Comparison of ENCODE assay signal across 15 cellular contexts in genomic region chr18:25594351-25594750, GRCh38.
DNase-seq lines count a peak whose midpoint lies in the region; ATAC-seq and TF ChIP-seq lines count a peak whose summit lies in the region.
"Had no signal": no experiment of that assay in that cellular context is flagged by ENCODE, and none has a peak within 500 bp of the region (broad histone marks: within the 10 kb centered on the region; RNA-seq: fewer than 3 reads in every experiment).

No MANE protein-coding gene starts in this region.

- H3K9me3 Mint-ChIP-seq in HFFc6 = no peaks in the 10 kb centered on the region
- H3K9me3 Mint-ChIP-seq in activated naive CD4-positive, alpha-beta T cell treated with anti-CD3 and anti-CD28 coated beads for 36 hours = no peaks in the 10 kb centered on the region
- H3K9me3 Mint-ChIP-seq: CD8-positive, alpha-beta T cell; IgD-negative memory B cell had no signal

- H2BK120ac ChIP-seq in trophoblast cell (ENCODE audit: insufficient read depth, low read length, poor library complexity) = no peak overlapping the region

- H3K4ac ChIP-seq in trophoblast cell (ENCODE audit: low read depth, low read length) = no peak overlapping the region

- H3K9ac ChIP-seq in SK-N-SH (no peak overlapping the region), trophoblast cell (ENCODE audit: low read length) (no peak overlapping the region)

- H3K23ac ChIP-seq in trophoblast cell (ENCODE audit: low read length) = no peak overlapping the region

- no peaks in the 10 kb centered on the region for H3K9me2 ChIP-seq in SK-N-SH

- peak in 1 of 2 experiments; percentile 79; a peak in 2 of 4 replicates for TF ChIP-seq EP300 in SK-N-SH (IDR thresholded peaks at IDR 0.05; ENCODE audit: borderline replicate concordance in 1 of 2, low read depth in 1 of 2, low read length in 1 of 2)

- H2AK5ac ChIP-seq in trophoblast cell (ENCODE audit: low read length) = no peak overlapping the region

- CTCF ChIA-PET in SK-N-SH (lab: Yijun Ruan, JAX) = no interaction called here
- CTCF ChIA-PET in activated naive CD4-positive, alpha-beta T cell treated with anti-CD3 and anti-CD28 coated beads for 36 hours (lab: Charles Lee) = no interaction called here

- no peaks in the 10 kb centered on the region for H4K20me1 ChIP-seq in SK-N-SH (ENCODE audit: insufficient read depth)

- no peak overlapping the region for H3K4me2 ChIP-seq in SK-N-SH
- H3K4me2 ChIP-seq in trophoblast cell (ENCODE audit: low read length) = no peak overlapping the region

- H3K27ac Mint-ChIP-seq in HFFc6 = no peak overlapping the region
- no peak overlapping the region for H3K27ac Mint-ChIP-seq in activated naive CD4-positive, alpha-beta T cell treated with anti-CD3 and anti-CD28 coated beads for 36 hours
- H3K27ac Mint-ChIP-seq: CD8-positive, alpha-beta T cell; IgD-negative memory B cell had no signal

- H2BK5ac ChIP-seq in trophoblast cell (ENCODE audit: low read depth, low read length, poor library complexity) = no peak overlapping the region

- H3K4me3 ChIP-seq in SK-N-SH (ENCODE audit: low read depth in 2 of 2, low read length in 1 of 2) (no peak overlapping the region), fibroblast of mammary gland (ENCODE audit: control insufficient read depth, low read depth, low read length) (no peak overlapping the region), trophoblast cell (ENCODE audit: low read depth, low read length) (no peak overlapping the region), WERI-Rb-1 (ENCODE audit: low read depth, low read length) (no peak overlapping the region)

- no peak for ATAC-seq in GM18870 (IDR thresholded peaks at IDR 0.05; ENCODE audit: unreplicated experiment)
- ATAC-seq: CD8-positive, alpha-beta T cell had no signal

- H4K91ac ChIP-seq in trophoblast cell (ENCODE audit: low read depth, low read length) = no peak overlapping the region

- DNase-seq in HFFc6 (peak; percentile 5), SK-N-SH (peak; percentile 16), fibroblast of mammary gland (ENCODE audit: low read depth) (peak; percentile 2), trophoblast cell (peak; percentile 22 to 62), WERI-Rb-1 (no peak)
- no peak for DNase-seq in activated naive CD4-positive, alpha-beta T cell treated with anti-CD3 and anti-CD28 coated beads for 36 hours
- DNase-seq in central memory CD4-positive, alpha-beta T cell = no peak
- DNase-seq: CD8-positive, alpha-beta T cell; H7; NCI-H1048; NCI-H2227 treated with DMSO at 0.1 percent for 48 hours; NCI-H526; OCI-M1 had no signal

- peaks cover 1% of the 10 kb centered on the region; the same call in 1 of the 2 replicates for H3K27me3 Mint-ChIP-seq in HFFc6 (ENCODE audit: insufficient read depth)
- no peaks in the 10 kb centered on the region for H3K27me3 Mint-ChIP-seq in activated naive CD4-positive, alpha-beta T cell treated with anti-CD3 and anti-CD28 coated beads for 36 hours (ENCODE audit: low read depth)

- H3K4me1 ChIP-seq in SK-N-SH (ENCODE audit: control insufficient read depth in 1 of 2, insufficient read depth in 2 of 2, low read depth in 1 of 2, low read length in 1 of 2) = peaks cover 4 to 11% of the 10 kb centered on the region in 2 experiments
- peaks cover 1 to 2% of the 10 kb centered on the region in 2 experiments for H3K4me1 ChIP-seq in trophoblast cell (ENCODE audit: control insufficient read depth in 1 of 2, insufficient read depth in 2 of 2, low read length in 2 of 2)

- H2BK12ac ChIP-seq in trophoblast cell (ENCODE audit: low read length) = no peak overlapping the region

- peaks cover 15% of the 10 kb centered on the region for H3F3A ChIP-seq in SK-N-SH (replicated peaks; ENCODE audit: insufficient read depth)

- H3K36me3 Mint-ChIP-seq in HFFc6 (ENCODE audit: low read depth) = no peaks in the 10 kb centered on the region
- no peaks in the 10 kb centered on the region for H3K36me3 Mint-ChIP-seq in activated naive CD4-positive, alpha-beta T cell treated with anti-CD3 and anti-CD28 coated beads for 36 hours (ENCODE audit: low read depth)
- H3K36me3 Mint-ChIP-seq: CD8-positive, alpha-beta T cell; IgD-negative memory B cell had no signal

- no peak overlapping the region for H3K4me3 Mint-ChIP-seq in HFFc6
- H3K4me3 Mint-ChIP-seq in activated naive CD4-positive, alpha-beta T cell treated with anti-CD3 and anti-CD28 coated beads for 36 hours = no peak overlapping the region
- H3K4me3 Mint-ChIP-seq: CD8-positive, alpha-beta T cell; IgD-negative memory B cell had no signal

- no peak overlapping the region for H4K8ac ChIP-seq in trophoblast cell (ENCODE audit: low read depth, low read length)

- H2AFZ ChIP-seq in SK-N-SH (ENCODE audit: low read depth) (no peak overlapping the region), trophoblast cell (ENCODE audit: insufficient read depth, low read length, poor library complexity) (no peak overlapping the region)

- H3K14ac ChIP-seq in trophoblast cell (ENCODE audit: low read length) = no peak overlapping the region

- peak overlapping the region; percentile 37 to 53; a peak in 3 of 4 replicates for H3K27ac ChIP-seq in SK-N-SH (ENCODE audit: low read depth in 2 of 2, low read length in 1 of 2)
- no peak overlapping the region for H3K27ac ChIP-seq in trophoblast cell (ENCODE audit: low read depth, low read length)
- no peak overlapping the region for H3K27ac ChIP-seq in WERI-Rb-1

- TF ChIP-seq RAD21 in SK-N-SH (IDR thresholded peaks at IDR 0.05; ENCODE audit: low read length) = no peak

- H3K27me3 ChIP-seq in SK-N-SH (ENCODE audit: insufficient read depth) (no peaks in the 10 kb centered on the region), trophoblast cell (ENCODE audit: insufficient read depth, low read length) (no peaks in the 10 kb centered on the region), WERI-Rb-1 (ENCODE audit: insufficient read depth, low read depth, severe bottlenecking) (peaks cover 6% of the 10 kb centered on the region)

- H3K9me3 ChIP-seq in SK-N-SH = no peaks in the 10 kb centered on the region
- no peaks in the 10 kb centered on the region for H3K9me3 ChIP-seq in trophoblast cell (ENCODE audit: insufficient read depth, low read depth, low read length)
- H3K9me3 ChIP-seq in WERI-Rb-1 (ENCODE audit: severe bottlenecking) = no peaks in the 10 kb centered on the region

- peaks cover 12% of the 10 kb centered on the region for H3K4me1 Mint-ChIP-seq in HFFc6 (ENCODE audit: low read depth)
- H3K4me1 Mint-ChIP-seq in activated naive CD4-positive, alpha-beta T cell treated with anti-CD3 and anti-CD28 coated beads for 36 hours (ENCODE audit: low read depth) = no peaks in the 10 kb centered on the region
- H3K4me1 Mint-ChIP-seq: IgD-negative memory B cell had no signal

- WGBS in SK-N-SH (ENCODE audit: low lambda C conversion rate) = 20% methylated on average over 1 of the region's 1 CpG
- WGBS in trophoblast cell (ENCODE audit: extremely low coverage, insufficient coverage, insufficient read length) = no CpG with 5 or more reads among the region's 1 CpG

- H3K79me2 ChIP-seq in SK-N-SH (ENCODE audit: insufficient read depth) (no peaks in the 10 kb centered on the region), trophoblast cell (ENCODE audit: control insufficient read depth, insufficient read depth, low read length, poor library complexity) (no peaks in the 10 kb centered on the region)

- no peaks in the 10 kb centered on the region for H3K36me3 ChIP-seq in SK-N-SH (replicated peaks in 1 of 2; ENCODE audit: control insufficient read depth in 1 of 2, insufficient read depth in 2 of 2, low read length in 1 of 2)
- no peaks in the 10 kb centered on the region for H3K36me3 ChIP-seq in trophoblast cell (ENCODE audit: control insufficient read depth in 1 of 2, insufficient read depth in 2 of 2, low read length in 2 of 2)
- H3K36me3 ChIP-seq in WERI-Rb-1 = no peaks in the 10 kb centered on the region

- intact Hi-C loops in activated naive CD4-positive, alpha-beta T cell treated with anti-CD3 and anti-CD28 coated beads for 36 hours (cut with micrococcal nuclease) = no loop called here

- no peak overlapping the region for H4K12ac ChIP-seq in trophoblast cell (ENCODE audit: low read depth, low read length)

- TF ChIP-seq CTCF in HFFc6 (IDR thresholded peaks at IDR 0.05) (no peak), SK-N-SH (IDR thresholded peaks at IDR 0.05) (no peak), fibroblast of mammary gland (conservative IDR thresholded peaks at IDR 0.05; ENCODE audit: control insufficient read depth, insufficient read depth, low read depth, low read length) (no peak), WERI-Rb-1 (IDR thresholded peaks at IDR 0.05; ENCODE audit: low read depth, low read length) (no peak)

- peaks cover 2% of the 10 kb centered on the region for H3K79me1 ChIP-seq in trophoblast cell (ENCODE audit: low read length)

- H3K18ac ChIP-seq in trophoblast cell (ENCODE audit: low read length) = no peak overlapping the region

- POLR2A ChIA-PET in SK-N-SH (lab: Yijun Ruan, JAX) = no interaction called here

TF ChIP-seq in SK-N-SH, 30 proteins besides CTCF, POLR2A, EP300 and RAD21 (continues in another document):
- TF ChIP-seq POLR2AphosphoS5 (IDR thresholded peaks at IDR 0.05; ENCODE audit: low read depth, low read length) (peak; percentile 45; the same call in 1 of the 2 replicates), NFIC (IDR thresholded peaks at IDR 0.05; ENCODE audit: borderline replicate concordance) (peak; percentile 58; the same call in 1 of the 2 replicates), TEAD4 (IDR thresholded peaks at IDR 0.05; ENCODE audit: borderline replicate concordance, insufficient read depth) (peak; percentile 79; the same call in 1 of the 2 replicates)
- TF ChIP-seq, protein P1, sequence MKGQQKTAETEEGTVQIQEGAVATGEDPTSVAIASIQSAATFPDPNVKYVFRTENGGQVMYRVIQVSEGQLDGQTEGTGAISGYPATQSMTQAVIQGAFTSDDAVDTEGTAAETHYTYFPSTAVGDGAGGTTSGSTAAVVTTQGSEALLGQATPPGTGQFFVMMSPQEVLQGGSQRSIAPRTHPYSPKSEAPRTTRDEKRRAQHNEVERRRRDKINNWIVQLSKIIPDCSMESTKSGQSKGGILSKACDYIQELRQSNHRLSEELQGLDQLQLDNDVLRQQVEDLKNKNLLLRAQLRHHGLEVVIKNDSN (IDR thresholded peaks at IDR 0.05; ENCODE audit: borderline replicate concordance, low read depth) = no peak
- TF ChIP-seq, protein P2, sequence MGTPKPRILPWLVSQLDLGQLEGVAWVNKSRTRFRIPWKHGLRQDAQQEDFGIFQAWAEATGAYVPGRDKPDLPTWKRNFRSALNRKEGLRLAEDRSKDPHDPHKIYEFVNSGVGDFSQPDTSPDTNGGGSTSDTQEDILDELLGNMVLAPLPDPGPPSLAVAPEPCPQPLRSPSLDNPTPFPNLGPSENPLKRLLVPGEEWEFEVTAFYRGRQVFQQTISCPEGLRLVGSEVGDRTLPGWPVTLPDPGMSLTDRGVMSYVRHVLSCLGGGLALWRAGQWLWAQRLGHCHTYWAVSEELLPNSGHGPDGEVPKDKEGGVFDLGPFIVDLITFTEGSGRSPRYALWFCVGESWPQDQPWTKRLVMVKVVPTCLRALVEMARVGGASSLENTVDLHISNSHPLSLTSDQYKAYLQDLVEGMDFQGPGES (IDR thresholded peaks at IDR 0.05; ENCODE audit: low read depth, low read length) = no peak

Comparison
In these comparisons a context has a peak if more than half of its experiments do, and no peak if none do; other contexts are left out.
1. DNase-seq: peak in HFFc6 (single experiment), SK-N-SH (single experiment), fibroblast of mammary gland (single experiment) and trophoblast cell (2 of 2); none in activated naive CD4-positive, alpha-beta T cell treated with anti-CD3 and anti-CD28 coated beads for 36 hours (single experiment), central memory CD4-positive, alpha-beta T cell (single experiment) and WERI-Rb-1 (single experiment).
2. H3K27ac ChIP-seq: peak in SK-N-SH (2 of 2); none in trophoblast cell (single experiment) and WERI-Rb-1 (single experiment).